ENCODE assay signal across 19 cellular contexts in the genomic region with DNA sequence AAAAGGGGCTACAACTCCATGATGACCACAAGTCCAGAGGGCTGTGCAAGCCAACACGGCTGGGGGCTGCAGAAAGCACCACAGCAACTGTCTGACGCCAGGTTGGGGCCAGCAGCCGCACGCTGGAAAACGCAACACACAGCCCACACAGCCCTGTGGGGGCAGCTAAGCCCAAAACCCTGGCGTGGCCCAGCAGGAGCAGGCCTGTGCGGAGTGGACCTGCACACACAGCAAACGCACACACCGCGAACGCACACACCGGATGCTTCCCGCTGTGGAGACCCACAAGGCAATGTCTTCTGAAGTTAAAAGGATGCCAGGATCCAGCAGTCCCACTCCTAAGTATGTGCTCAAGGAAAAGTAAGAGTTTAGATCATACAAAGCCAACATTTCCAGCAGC.
A peak's percentile ranks its signal among the peaks of the same experiment; 100 is the strongest.
DNase-seq lines count a peak whose midpoint lies in the region; ATAC-seq and TF ChIP-seq lines count a peak whose summit lies in the region.
"Had no signal": no experiment of that assay in that cellular context is flagged by ENCODE, and none has a peak within 500 bp of the region (broad histone marks: within the 10 kb centered on the region; RNA-seq: fewer than 3 reads in every experiment).

No MANE protein-coding gene starts in this region.

- CTCF ChIA-PET in MCF 10A (lab: Yijun Ruan, JAX), result interaction anchor here (0.6 kb wide), 1 partner anchor 81 kb away, joined by 3 read pairs; no protein-coding TSS in a partner anchor

- no peak for ATAC-seq in stimulated activated naive CD8-positive, alpha-beta T cell treated with anti-CD3 and anti-CD28 coated beads, Interleukin-15, amount 100 ng/mL, for 72 hours
- no peak for ATAC-seq in GM18868 (IDR thresholded peaks at IDR 0.05; ENCODE audit: unreplicated experiment)

- no TSS peak for BruUV-seq in MCF 10A (replicated peaks; lab: Mats Ljungman, UMichigan)

- H3K9ac ChIP-seq in colonic mucosa (ENCODE audit: low read depth in 2 of 2, low read length in 2 of 2), result no peak overlapping the region
- H3K9ac ChIP-seq: GM23248, parathyroid adenoma had no signal

- H3K4me3 ChIP-seq in breast epithelium, result peak overlapping the region in 2 of 3 donors; percentile 22 to 44
- H3K4me3 ChIP-seq in hepatocyte, result no peak overlapping the region
- H3K4me3 ChIP-seq in colonic mucosa, result no peak overlapping the region
- H3K4me3 ChIP-seq in coronary artery, result no peak overlapping the region
- H3K4me3 ChIP-seq: GM23248, mucosa of descending colon, smooth muscle cell had no signal

- H3K27ac ChIP-seq in breast epithelium, result no peak overlapping the region
- no peak overlapping the region for H3K27ac ChIP-seq in hepatocyte
- H3K27ac ChIP-seq in colonic mucosa, result no peak overlapping the region
- no peak overlapping the region for H3K27ac ChIP-seq in coronary artery
- H3K27ac ChIP-seq: GM23248, parathyroid adenoma, VCaP had no signal

- DNase-seq in breast epithelium (ENCODE audit: low spot score in 2 of 2) (no peak), MCF 10A (ENCODE audit: unreplicated experiment) (no peak), hepatocyte (ENCODE audit: low spot score) (no peak), colonic mucosa (no peak), coronary artery (ENCODE audit: low spot score) (no peak)
- DNase-seq in stimulated activated naive CD8-positive, alpha-beta T cell treated with anti-CD3 and anti-CD28 coated beads, Interleukin-15, amount 100 ng/mL, for 72 hours, result no peak
- DNase-seq: activated naive CD4-positive, alpha-beta T cell treated with Interleukin-2 at 50 U/mL for 16 hours; brain microvascular endothelial cell; CD4-positive, CD25-positive, alpha-beta regulatory T cell; GM23248; Kasumi-1; NCI-H2171; NCI-H774 had no signal

- TF ChIP-seq POLR2A in breast epithelium (IDR thresholded peaks at IDR 0.05), result no peak

- H4K20me1 ChIP-seq in hepatocyte (ENCODE audit: insufficient read depth, poor library complexity, severe bottlenecking), result no peaks in the 10 kb centered on the region

- no peak overlapping the region for H3K27ac Mint-ChIP-seq in MCF 10A (ENCODE audit: low read depth, unreplicated experiment)
- peak overlapping the region; percentile 24 for H3K27ac Mint-ChIP-seq in activated naive CD8-positive, alpha-beta T cell
- no peak overlapping the region for H3K27ac Mint-ChIP-seq in stimulated activated naive CD8-positive, alpha-beta T cell treated with anti-CD3 and anti-CD28 coated beads, Interleukin-15, amount 100 ng/mL, for 72 hours

- POLR2A ChIA-PET in MCF 10A (lab: Yijun Ruan, JAX), result no interaction called here

- no peaks in the 10 kb centered on the region for H3K79me2 ChIP-seq in hepatocyte
- H3K79me2 ChIP-seq: parathyroid adenoma had no signal

- TF ChIP-seq CTCF in breast epithelium (IDR thresholded peaks at IDR 0.05), result no peak
- TF ChIP-seq CTCF in MCF 10A (IDR thresholded peaks at IDR 0.05; ENCODE audit: unreplicated experiment), result no peak
- no peak for TF ChIP-seq CTCF in hepatocyte (IDR thresholded peaks at IDR 0.05; ENCODE audit: poor library complexity)
- no peak for TF ChIP-seq CTCF in colonic mucosa (IDR thresholded peaks at IDR 0.05)
- TF ChIP-seq CTCF in coronary artery (IDR thresholded peaks at IDR 0.05), result no peak

- H3K9me3 ChIP-seq in breast epithelium, result no peaks in the 10 kb centered on the region
- H3K9me3 ChIP-seq in hepatocyte (ENCODE audit: low read depth), result no peaks in the 10 kb centered on the region
- no peaks in the 10 kb centered on the region for H3K9me3 ChIP-seq in colonic mucosa
- H3K9me3 ChIP-seq: mucosa of descending colon had no signal

- no peak overlapping the region for H2AFZ ChIP-seq in hepatocyte
- H2AFZ ChIP-seq: GM23248, parathyroid adenoma had no signal

- intact Hi-C loops in breast epithelium (cut with DNase I; ENCODE audit: low total_unique reads) (no loop called here), MCF 10A (cut with micrococcal nuclease) (no loop called here), colonic mucosa (cut with DNase I) (no loop called here)

- H3K9me3 Mint-ChIP-seq in MCF 10A (ENCODE audit: unreplicated experiment), result no peaks in the 10 kb centered on the region
- no peaks in the 10 kb centered on the region for H3K9me3 Mint-ChIP-seq in activated naive CD8-positive, alpha-beta T cell (ENCODE audit: low read depth)
- H3K9me3 Mint-ChIP-seq in stimulated activated naive CD8-positive, alpha-beta T cell treated with anti-CD3 and anti-CD28 coated beads, Interleukin-15, amount 100 ng/mL, for 72 hours, result no peaks in the 10 kb centered on the region
- H3K9me3 Mint-ChIP-seq: CD4-positive, CD25-positive, alpha-beta regulatory T cell had no signal

- H3K4me1 Mint-ChIP-seq in MCF 10A (ENCODE audit: insufficient read depth, unreplicated experiment), result peaks cover 36% of the 10 kb centered on the region
- H3K4me1 Mint-ChIP-seq in activated naive CD8-positive, alpha-beta T cell (ENCODE audit: low read depth), result peaks cover 47% of the 10 kb centered on the region
- peaks cover 62% of the 10 kb centered on the region for H3K4me1 Mint-ChIP-seq in stimulated activated naive CD8-positive, alpha-beta T cell treated with anti-CD3 and anti-CD28 coated beads, Interleukin-15, amount 100 ng/mL, for 72 hours

- no peak overlapping the region for H3K4me3 Mint-ChIP-seq in MCF 10A (ENCODE audit: unreplicated experiment)
- peak overlapping the region; percentile 67 for H3K4me3 Mint-ChIP-seq in activated naive CD8-positive, alpha-beta T cell
- H3K4me3 Mint-ChIP-seq in stimulated activated naive CD8-positive, alpha-beta T cell treated with anti-CD3 and anti-CD28 coated beads, Interleukin-15, amount 100 ng/mL, for 72 hours, result peak overlapping the region; percentile 69 to 76
- H3K4me3 Mint-ChIP-seq: CD4-positive, CD25-positive, alpha-beta regulatory T cell had no signal

- H3K4me2 ChIP-seq in hepatocyte, result peak overlapping the region; percentile 64

- H3K36me3 Mint-ChIP-seq in MCF 10A (ENCODE audit: insufficient read depth, unreplicated experiment), result peaks cover 5% of the 10 kb centered on the region
- H3K36me3 Mint-ChIP-seq in activated naive CD8-positive, alpha-beta T cell, result peaks cover 3% of the 10 kb centered on the region

- H3K36me3 ChIP-seq in breast epithelium (no peaks in the 10 kb centered on the region), hepatocyte (replicated peaks; ENCODE audit: insufficient read depth, low read depth) (no peaks in the 10 kb centered on the region), colonic mucosa (no peaks in the 10 kb centered on the region)
- H3K36me3 ChIP-seq: brain microvascular endothelial cell had no signal

- no peaks in the 10 kb centered on the region for H3K27me3 Mint-ChIP-seq in MCF 10A (ENCODE audit: insufficient read depth, unreplicated experiment)
- no peaks in the 10 kb centered on the region for H3K27me3 Mint-ChIP-seq in activated naive CD8-positive, alpha-beta T cell
- H3K27me3 Mint-ChIP-seq in stimulated activated naive CD8-positive, alpha-beta T cell treated with anti-CD3 and anti-CD28 coated beads, Interleukin-15, amount 100 ng/mL, for 72 hours, result no peaks in the 10 kb centered on the region
- H3K27me3 Mint-ChIP-seq: CD4-positive, CD25-positive, alpha-beta regulatory T cell had no signal

- no peaks in the 10 kb centered on the region for H3K9me2 ChIP-seq in hepatocyte (replicated peaks; ENCODE audit: insufficient read depth)

- H3K27me3 ChIP-seq in breast epithelium (no peaks in the 10 kb centered on the region), hepatocyte (no peaks in the 10 kb centered on the region), colonic mucosa (no peaks in the 10 kb centered on the region)
- H3K27me3 ChIP-seq: brain microvascular endothelial cell had no signal

- H3K4me1 ChIP-seq in breast epithelium (peaks cover 6 to 7% of the 10 kb centered on the region in 2 donors), hepatocyte (ENCODE audit: insufficient read depth) (peaks cover 49% of the 10 kb centered on the region), colonic mucosa (no peaks in the 10 kb centered on the region)
- H3K4me1 ChIP-seq: parathyroid adenoma had no signal

- WGBS in hepatocyte (ENCODE audit: low lambda C conversion rate, missing lambda C conversion rate), result 96% methylated on average over 13 of the region's 13 CpGs

Comparison
In these comparisons a context has a peak if more than half of its experiments do, and no peak if none do; other contexts are left out.
1. H3K4me3 ChIP-seq: peak in breast epithelium (2 of 3); none in hepatocyte (single experiment), colonic mucosa (single experiment) and coronary artery (single experiment).